7 cellular contexts compared by ENCODE assay signal in genomic region chr16:74605746-74606520, GRCh38. TPM values are rescaled to one million over a fixed set of nuclear protein-coding genes. Genes with fewer than 3 reads are reported as not detected.
A peak's percentile ranks its signal among the peaks of the same experiment; 100 is the strongest.
DNase-seq lines count a peak whose midpoint lies in the region; ATAC-seq lines count a peak whose summit lies in the region.

No MANE protein-coding gene starts in this region.

- DNase-seq in LHCN-M2 (ENCODE audit: low read depth), result peak; percentile 9
- peak; percentile 19 for DNase-seq in cerebellum (ENCODE audit: low spot score)
- DNase-seq in mesenteric fat pad (ENCODE audit: low spot score), result peak; percentile 14
- DNase-seq in NCI-H82 (lab: John Stamatoyannopoulos, UW), result no peak
- no peak for DNase-seq in NCI-H526 treated with DMSO at 0.1 percent for 48 hours (lab: John Stamatoyannopoulos, UW)

- ATAC-seq in GM18511 (IDR thresholded peaks at IDR 0.05; ENCODE audit: unreplicated experiment), result peak; percentile 19

- 3% methylated on average over 17 of the region's 17 CpGs for WGBS in urinary bladder

- H3K36me3 ChIP-seq in urinary bladder (ENCODE audit: insufficient read depth), result no peaks in the 10 kb centered on the region

- H3K27ac ChIP-seq in urinary bladder (ENCODE audit: low read depth), result no peak overlapping the region

- H3K4me3 ChIP-seq in urinary bladder (ENCODE audit: low read depth, low read length), result peak overlapping the region; percentile 85

- H3K4me1 ChIP-seq in urinary bladder (ENCODE audit: insufficient read depth), result peaks cover 2% of the 10 kb centered on the region

RNA-seq across cellular contexts. Expression of gene GLG1, which starts 1.0 kb away (rescaled TPM):
- total RNA-seq in LHCN-M2 (2014; rRNA removed) (75.9 and 81.7 TPM in 2 replicates), cerebellum (98.6 TPM), mesenteric fat pad (102 TPM), urinary bladder (164 TPM)
- polyA plus RNA-seq in LHCN-M2 (2012), result 56.8 TPM
- 74.8 TPM for polyA plus RNA-seq in urinary bladder

Comparison
In these comparisons a context has a peak if more than half of its experiments do, and no peak if none do; other contexts are left out.
1. DNase-seq: peak in LHCN-M2 (single experiment), cerebellum (single experiment) and mesenteric fat pad (single experiment); none in NCI-H82 (single experiment) and NCI-H526 treated with DMSO at 0.1 percent for 48 hours (single experiment).